In the genomic region with DNA sequence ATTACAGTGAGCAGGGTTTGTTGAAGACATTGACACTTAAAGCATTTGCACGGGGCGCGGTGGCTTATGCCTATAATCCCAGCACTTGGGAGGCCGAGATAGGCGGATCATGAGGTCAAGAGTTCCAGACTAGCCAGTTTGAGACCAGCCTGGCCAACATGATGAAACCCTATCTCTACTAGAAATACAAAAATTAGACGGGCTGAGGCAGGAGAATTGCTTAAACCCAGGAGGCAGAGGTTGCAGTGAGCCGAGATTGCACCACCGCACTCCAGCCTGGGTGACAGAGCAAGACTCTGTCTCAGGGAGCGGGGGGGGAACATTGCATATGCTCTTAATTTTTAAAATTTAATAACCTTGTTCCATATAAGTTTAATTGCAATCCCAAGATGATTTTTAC, we compare ENCODE assay signal across 10 cellular contexts. TPM values are rescaled to one million over a fixed set of nuclear protein-coding genes. Genes with fewer than 3 reads are reported as not detected.
DNase-seq lines count a peak whose midpoint lies in the region; ATAC-seq, FAIRE-seq and TF ChIP-seq lines count a peak whose summit lies in the region.
"Had no signal": no experiment of that assay in that cellular context is flagged by ENCODE, and none has a peak within 500 bp of the region (broad histone marks: within the 10 kb centered on the region; RNA-seq: fewer than 3 reads in every experiment).

No MANE protein-coding gene starts in this region.

- H2AFZ ChIP-seq in GM23338, result no peak overlapping the region

- peaks cover 39% of the 10 kb centered on the region for H4K20me1 ChIP-seq in GM23338 (replicated peaks; ENCODE audit: insufficient read depth)

- no peak for TF ChIP-seq CTCF in A549 (IDR thresholded peaks at IDR 0.05)
- TF ChIP-seq CTCF in GM23338 (conservative IDR thresholded peaks at IDR 0.05; ENCODE audit: low read depth in 2 of 2), result no peak
- TF ChIP-seq CTCF in lung (IDR thresholded peaks at IDR 0.05; ENCODE audit: control extremely low read depth, extremely low read depth), result no peak
- TF ChIP-seq CTCF in D721Med (IDR thresholded peaks at IDR 0.05; ENCODE audit: insufficient read depth, missing control alignments), result no peak

- no peak for TF ChIP-seq POLR2A in A549 (IDR thresholded peaks at IDR 0.05; ENCODE audit: low read length)

- 0 out of 3 replicates have a peak, but pooled peaks cover 5% of the 10 kb centered on the region for H3K36me3 Mint-ChIP-seq in GM23338 (ENCODE audit: low read depth)
- H3K36me3 Mint-ChIP-seq in central memory CD8-positive, alpha-beta T cell (ENCODE audit: insufficient read depth), result peaks cover 9% of the 10 kb centered on the region

- H3K27me3 ChIP-seq in GM23338 (ENCODE audit: insufficient read depth) (no peaks in the 10 kb centered on the region), lung (ENCODE audit: control insufficient read depth, insufficient read depth) (no peaks in the 10 kb centered on the region)

- POLR2A ChIA-PET in A549 (lab: Yijun Ruan, JAX), result interaction anchor here (0.9 to 1.8 kb wide), 2 partner anchors 12 kb away, joined by 3 to 14 read pairs; a partner anchor contains a TSS

- peaks cover 41% of the 10 kb centered on the region; the same call in 2 of the 3 replicates for H3K4me1 ChIP-seq in A549
- H3K4me1 ChIP-seq in GM23338 (ENCODE audit: insufficient read depth), result peaks cover 25% of the 10 kb centered on the region
- peaks cover 6 to 14% of the 10 kb centered on the region in 2 donors for H3K4me1 ChIP-seq in lung (ENCODE audit: control insufficient read depth in 2 of 2, insufficient read depth in 2 of 2, low read length in 2 of 2)

- H3F3A ChIP-seq in GM23338 (replicated peaks; ENCODE audit: low read depth), result no peaks in the 10 kb centered on the region

- H3K4me3 Mint-ChIP-seq in GM23338, result no peak overlapping the region
- H3K4me3 Mint-ChIP-seq in central memory CD8-positive, alpha-beta T cell, result peak overlapping the region; percentile 25

- no peak for FAIRE-seq in A549 (lab: Jason Lieb, UNC)
- FAIRE-seq in D721Med (lab: Jason Lieb, UNC), result no peak

- H3K4me1 Mint-ChIP-seq in GM23338, result peaks cover 48% of the 10 kb centered on the region
- peaks cover 80% of the 10 kb centered on the region for H3K4me1 Mint-ChIP-seq in central memory CD8-positive, alpha-beta T cell

- H3K9me3 ChIP-seq in A549, result no peaks in the 10 kb centered on the region
- H3K9me3 ChIP-seq in lung (ENCODE audit: control insufficient read depth in 2 of 2, insufficient read depth in 1 of 2, low read length in 1 of 2), result no peaks in the 10 kb centered on the region

- no peaks in the 10 kb centered on the region for H3K9me3 Mint-ChIP-seq in GM23338
- no peaks in the 10 kb centered on the region for H3K9me3 Mint-ChIP-seq in central memory CD8-positive, alpha-beta T cell

- H3K9me2 ChIP-seq in GM23338 (ENCODE audit: insufficient read depth), result no peaks in the 10 kb centered on the region

- no peak for TF ChIP-seq RAD21 in A549 (conservative IDR thresholded peaks at IDR 0.05 in 1 of 2, IDR thresholded peaks at IDR 0.05 in 1 of 2)

- peak overlapping the region; percentile 65; the same call in 1 of the 2 replicates for H3K27ac Mint-ChIP-seq in GM23338
- no peak overlapping the region for H3K27ac Mint-ChIP-seq in central memory CD8-positive, alpha-beta T cell (ENCODE audit: low read depth)

- TF ChIP-seq EP300 in A549 (IDR thresholded peaks at IDR 0.05), result no peak

- no peaks in the 10 kb centered on the region for H3K36me3 ChIP-seq in GM23338 (ENCODE audit: insufficient read depth)
- H3K36me3 ChIP-seq in lung (ENCODE audit: control insufficient read depth in 2 of 2, insufficient read depth in 2 of 2, low read length in 2 of 2), result no peaks in the 10 kb centered on the region

- H3K4me2 ChIP-seq in A549 (peak overlapping the region; percentile 6; the same call in 1 of the 3 replicates), GM23338 (no peak overlapping the region)

- H3K79me2 ChIP-seq in GM23338 (replicated peaks; ENCODE audit: insufficient read depth), result peaks cover 100% of the 10 kb centered on the region

- H3K27ac ChIP-seq in A549 (peak overlapping the region in 1 of 2 experiments; percentile 42; a peak in 1 of 6 replicates), GM23338 (ENCODE audit: low read depth) (no peak overlapping the region), lung (ENCODE audit: low read depth in 1 of 2, low read length in 1 of 2) (peak overlapping the region; percentile 9 to 33)

- DNase-seq in A549 (ENCODE audit: low read depth in 1 of 2, low spot score in 1 of 2) (peak in 1 of 2 experiments; percentile 7), GM23338 (ENCODE audit: low spot score) (no peak), lung (ENCODE audit: low spot score) (peak; percentile 32), NCI-H146 (lab: John Stamatoyannopoulos, UW) (no peak), HPDE6-E6E7 (ENCODE audit: extremely low spot score) (no peak), GOT3 (lab: John Stamatoyannopoulos, UW) (no peak), D721Med (ENCODE audit: insufficient read length, low spot score) (no peak)
- DNase-seq in central memory CD8-positive, alpha-beta T cell (ENCODE audit: low spot score in 2 of 2), result no peak
- DNase-seq: caudate nucleus, glutamatergic neuron had no signal

- WGBS in A549 (ENCODE audit: missing lambda C conversion rate), result 76% methylated on average over 9 of the region's 9 CpGs
- WGBS in lung, 2 donors, result 40 to 44% methylated on average over 9 of the region's 9 CpGs

- CTCF ChIA-PET in A549 (lab: Yijun Ruan, JAX), result no interaction called here

- H3K27me3 Mint-ChIP-seq in GM23338 (ENCODE audit: insufficient read depth, low read depth, poor library complexity), result no peaks in the 10 kb centered on the region
- H3K27me3 Mint-ChIP-seq in central memory CD8-positive, alpha-beta T cell, result no peaks in the 10 kb centered on the region

- ATAC-seq in A549 (0 out of 6 replicates have a peak, but pooled peaks of 1 of the 2 experiments have one; percentile 31), GM23338 (no peak), lung (ENCODE audit: insufficient read depth, low FRiP score) (peak; percentile 32)
- no peak for ATAC-seq in central memory CD8-positive, alpha-beta T cell (replicated peaks; ENCODE audit: extremely low read depth, poor library complexity, severe bottlenecking)

- no peak overlapping the region for H3K4me3 ChIP-seq in A549
- H3K4me3 ChIP-seq in GM23338, result no peak overlapping the region
- H3K4me3 ChIP-seq in lung, result no peak overlapping the region

TF ChIP-seq in A549, 52 proteins besides CTCF, POLR2A, EP300 and RAD21:
- TF ChIP-seq ESRRA (IDR thresholded peaks at IDR 0.05; ENCODE audit: borderline replicate concordance, low read length) (no peak), FOXS1 (CRISPR knock-in tag; IDR thresholded peaks at IDR 0.05) (no peak), CEBPB (IDR thresholded peaks at IDR 0.05) (no peak)
TF ChIP-seq in A549: peak in this region for 0.

TF ChIP-seq in GM23338, 12 proteins besides CTCF, POLR2A, EP300 and RAD21 (continues in another document):
- TF ChIP-seq EZH2 (IDR thresholded peaks at IDR 0.05; ENCODE audit: low read depth, unreplicated experiment), result no peak
- no peak for TF ChIP-seq ZNF114 (CRISPR knock-in tag; IDR thresholded peaks at IDR 0.05)
- TF ChIP-seq CREB1 (CRISPR knock-in tag; IDR thresholded peaks at IDR 0.05; ENCODE audit: low read depth), result no peak
- no peak for TF ChIP-seq POLR2AphosphoS5 (IDR thresholded peaks at IDR 0.05; ENCODE audit: low read depth)
- TF ChIP-seq NANOG (IDR thresholded peaks at IDR 0.05; ENCODE audit: borderline replicate concordance), result no peak
- TF ChIP-seq, protein P1, sequence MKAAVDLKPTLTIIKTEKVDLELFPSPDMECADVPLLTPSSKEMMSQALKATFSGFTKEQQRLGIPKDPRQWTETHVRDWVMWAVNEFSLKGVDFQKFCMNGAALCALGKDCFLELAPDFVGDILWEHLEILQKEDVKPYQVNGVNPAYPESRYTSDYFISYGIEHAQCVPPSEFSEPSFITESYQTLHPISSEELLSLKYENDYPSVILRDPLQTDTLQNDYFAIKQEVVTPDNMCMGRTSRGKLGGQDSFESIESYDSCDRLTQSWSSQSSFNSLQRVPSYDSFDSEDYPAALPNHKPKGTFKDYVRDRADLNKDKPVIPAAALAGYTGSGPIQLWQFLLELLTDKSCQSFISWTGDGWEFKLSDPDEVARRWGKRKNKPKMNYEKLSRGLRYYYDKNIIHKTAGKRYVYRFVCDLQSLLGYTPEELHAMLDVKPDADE (IDR thresholded peaks at IDR 0.05), result no peak
- TF ChIP-seq EZH2phosphoT487 (IDR thresholded peaks at IDR 0.05; ENCODE audit: unreplicated experiment), result no peak
- TF ChIP-seq STAT1 (IDR thresholded peaks at IDR 0.05; ENCODE audit: unreplicated experiment), result no peak
- TF ChIP-seq, protein P2, sequence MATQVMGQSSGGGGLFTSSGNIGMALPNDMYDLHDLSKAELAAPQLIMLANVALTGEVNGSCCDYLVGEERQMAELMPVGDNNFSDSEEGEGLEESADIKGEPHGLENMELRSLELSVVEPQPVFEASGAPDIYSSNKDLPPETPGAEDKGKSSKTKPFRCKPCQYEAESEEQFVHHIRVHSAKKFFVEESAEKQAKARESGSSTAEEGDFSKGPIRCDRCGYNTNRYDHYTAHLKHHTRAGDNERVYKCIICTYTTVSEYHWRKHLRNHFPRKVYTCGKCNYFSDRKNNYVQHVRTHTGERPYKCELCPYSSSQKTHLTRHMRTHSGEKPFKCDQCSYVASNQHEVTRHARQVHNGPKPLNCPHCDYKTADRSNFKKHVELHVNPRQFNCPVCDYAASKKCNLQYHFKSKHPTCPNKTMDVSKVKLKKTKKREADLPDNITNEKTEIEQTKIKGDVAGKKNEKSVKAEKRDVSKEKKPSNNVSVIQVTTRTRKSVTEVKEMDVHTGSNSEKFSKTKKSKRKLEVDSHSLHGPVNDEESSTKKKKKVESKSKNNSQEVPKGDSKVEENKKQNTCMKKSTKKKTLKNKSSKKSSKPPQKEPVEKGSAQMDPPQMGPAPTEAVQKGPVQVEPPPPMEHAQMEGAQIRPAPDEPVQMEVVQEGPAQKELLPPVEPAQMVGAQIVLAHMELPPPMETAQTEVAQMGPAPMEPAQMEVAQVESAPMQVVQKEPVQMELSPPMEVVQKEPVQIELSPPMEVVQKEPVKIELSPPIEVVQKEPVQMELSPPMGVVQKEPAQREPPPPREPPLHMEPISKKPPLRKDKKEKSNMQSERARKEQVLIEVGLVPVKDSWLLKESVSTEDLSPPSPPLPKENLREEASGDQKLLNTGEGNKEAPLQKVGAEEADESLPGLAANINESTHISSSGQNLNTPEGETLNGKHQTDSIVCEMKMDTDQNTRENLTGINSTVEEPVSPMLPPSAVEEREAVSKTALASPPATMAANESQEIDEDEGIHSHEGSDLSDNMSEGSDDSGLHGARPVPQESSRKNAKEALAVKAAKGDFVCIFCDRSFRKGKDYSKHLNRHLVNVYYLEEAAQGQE (IDR thresholded peaks at IDR 0.05; ENCODE audit: unreplicated experiment), result no peak

RNA-seq across cellular contexts. Expression of a gene that starts 11.9 kb away (rescaled TPM):
- polyA plus RNA-seq in A549 (2011; rRNA removed) (161 and 171 TPM in 2 replicates), A549 (2017; fragmentation: RNase III; extraction: RNeasy Plus Mini Kit Qiagen cat#74134 plus additional on column Dnase treatment) (88.9 to 92.9 TPM (median 92.1 TPM) in 3 replicates), GM23338 (2016; fragmentation: Nextera tagmentation; extraction: Ambion mirVana) (44.1 and 45.2 TPM in 2 replicates), lung (10 to 100 TPM; 39.3 to 62.8 TPM)
- polyA plus RNA-seq in A549 (2012; cell fraction: cytosol; rRNA removed), result 25.0 and 32.4 TPM in 2 replicates
- 30.8 and 36.9 TPM in 2 replicates for polyA plus RNA-seq in A549 (2012; cell fraction: nucleus; rRNA removed)
- 78.6 and 86.5 TPM in 2 replicates for polyA minus RNA-seq in A549 (2011; rRNA and poly(A)+ RNA removed)
- total RNA-seq in GM23338 (2014; rRNA removed; shearing (Covaris generic)), result 139 and 167 TPM in 2 replicates
- total RNA-seq in lung, result 100 to 1,000 TPM; 108 to 217 TPM
